ENCODE assay signal across 15 cellular contexts in genomic region chr9:91155746-91156145, GRCh38.
"Had no signal": no experiment of that assay in that cellular context is flagged by ENCODE, and none has a peak within 500 bp of the region (broad histone marks: within the 10 kb centered on the region; RNA-seq: fewer than 3 reads in every experiment).

No MANE protein-coding gene starts in this region.

- H3K36me3 ChIP-seq: lower lobe of right lung, neutrophil, right atrium auricular region had no signal

- H3K4me3 Mint-ChIP-seq: naive B cell had no signal

- ATAC-seq: esophagus mucosa, lower lobe of right lung had no signal

- H3K4me3 ChIP-seq: lower lobe of right lung, right atrium auricular region, skin epidermis had no signal

- H3K27me3 Mint-ChIP-seq: naive B cell had no signal

- DNase-seq: activated CD4-positive, alpha-beta T cell treated with anti-CD3 and anti-CD28 coated beads for 4 hours; activated CD8-positive, alpha-beta memory T cell treated with anti-CD3 and anti-CD28 coated beads, Interleukin-2, amount 50 U/mL, for 4 hours; anterior cingulate cortex; cerebellar nuclear complex; lower lobe of right lung; naive B cell; posterior cingulate gyrus; SHP77 treated with DMSO at 0.1 percent for 48 hours; stimulated activated CD4-positive, alpha-beta T cell treated with anti-CD3 and anti-CD28 coated beads, Interleukin-4, amount 100 ng/mL, for 4 hours; substantia nigra; trophoblast cell had no signal

- H3K27ac ChIP-seq: lower lobe of right lung, neutrophil, right atrium auricular region had no signal

- H3K9me3 ChIP-seq: lower lobe of right lung, neutrophil, right atrium auricular region had no signal

- H3K27me3 ChIP-seq: neutrophil, right atrium auricular region had no signal

- H3K36me3 Mint-ChIP-seq: naive B cell had no signal
